ENCODE assay signal across 1 cellular context in genomic region chr2:216571909-216572513, GRCh38.
A peak's percentile ranks its signal among the peaks of the same experiment; 100 is the strongest.
TF ChIP-seq lines count a peak whose summit lies in the region.

No MANE protein-coding gene starts in this region.

TF ChIP-seq in HepG2, 621 proteins besides CTCF, POLR2A, EP300 and RAD21 (continued from another document and continues in another):
- TF ChIP-seq ZNF770 (CRISPR knock-in tag; IDR thresholded peaks at IDR 0.05) (no peak), STAT5B (CRISPR knock-in tag; IDR thresholded peaks at IDR 0.05) (no peak), ZNF335 (CRISPR knock-in tag; IDR thresholded peaks at IDR 0.05) (no peak), ARHGAP35 (CRISPR knock-in tag; IDR thresholded peaks at IDR 0.05; ENCODE audit: borderline replicate concordance) (no peak), MED8 (CRISPR knock-in tag; IDR thresholded peaks at IDR 0.05; ENCODE audit: insufficient replicate concordance) (no peak), RBAK (CRISPR knock-in tag; IDR thresholded peaks at IDR 0.05) (peak; percentile 70; the same call in 1 of the 2 replicates), ZBTB49 (CRISPR knock-in tag; IDR thresholded peaks at IDR 0.05; ENCODE audit: borderline replicate concordance) (no peak), ZBTB14 (CRISPR knock-in tag; IDR thresholded peaks at IDR 0.05) (no peak), CREBL2 (CRISPR knock-in tag; IDR thresholded peaks at IDR 0.05; ENCODE audit: borderline replicate concordance) (no peak), ONECUT2 (CRISPR knock-in tag; IDR thresholded peaks at IDR 0.05) (no peak), ZBED4 (CRISPR knock-in tag; IDR thresholded peaks at IDR 0.05; ENCODE audit: borderline replicate concordance) (no peak), YY1 (IDR thresholded peaks at IDR 0.05; ENCODE audit: insufficient read depth, insufficient replicate concordance, low read depth, low read length) (no peak), HNF1B (CRISPR knock-in tag; IDR thresholded peaks at IDR 0.05) (no peak), ZNF597 (CRISPR knock-in tag; IDR thresholded peaks at IDR 0.05) (no peak), ZNF891 (CRISPR knock-in tag; IDR thresholded peaks at IDR 0.05) (no peak), SSRP1 (CRISPR knock-in tag; IDR thresholded peaks at IDR 0.05) (no peak), ZSCAN29 (CRISPR knock-in tag; conservative IDR thresholded peaks at IDR 0.05) (no peak), NR1H2 (CRISPR knock-in tag; IDR thresholded peaks at IDR 0.05; ENCODE audit: borderline replicate concordance, low read depth) (no peak), HOXA9 (CRISPR knock-in tag; IDR thresholded peaks at IDR 0.05; ENCODE audit: borderline replicate concordance) (no peak), TRIM24 (CRISPR knock-in tag; IDR thresholded peaks at IDR 0.05) (no peak), ARNT (IDR thresholded peaks at IDR 0.05) (no peak), FUBP1 (CRISPR knock-in tag; IDR thresholded peaks at IDR 0.05; ENCODE audit: borderline replicate concordance) (no peak), MBNL3 (CRISPR knock-in tag; conservative IDR thresholded peaks at IDR 0.05) (no peak), ATF3 (CRISPR knock-in tag; IDR thresholded peaks at IDR 0.05) (peak; percentile 56), ZNF253 (CRISPR knock-in tag; IDR thresholded peaks at IDR 0.05; ENCODE audit: borderline replicate concordance) (no peak), NFRKB (IDR thresholded peaks at IDR 0.05) (no peak), ZNF136 (CRISPR knock-in tag; IDR thresholded peaks at IDR 0.05; ENCODE audit: low read depth) (no peak), ZNF577 (CRISPR knock-in tag; IDR thresholded peaks at IDR 0.05; ENCODE audit: borderline replicate concordance, low read depth) (no peak), IKZF4 (CRISPR knock-in tag; IDR thresholded peaks at IDR 0.05; ENCODE audit: borderline replicate concordance, low read depth, not compliant biosample characterization) (no peak), ZFP41 (CRISPR knock-in tag; IDR thresholded peaks at IDR 0.05; ENCODE audit: borderline replicate concordance) (no peak), CENPX (CRISPR knock-in tag; IDR thresholded peaks at IDR 0.05) (no peak), ZHX2 (IDR thresholded peaks at IDR 0.05; ENCODE audit: low read depth) (no peak), ZHX2 (CRISPR knock-in tag; IDR thresholded peaks at IDR 0.05; ENCODE audit: borderline replicate concordance) (no peak), ZNF644 (CRISPR knock-in tag; IDR thresholded peaks at IDR 0.05; ENCODE audit: low read depth) (no peak), ZNF343 (CRISPR knock-in tag; IDR thresholded peaks at IDR 0.05) (no peak), ZBTB43 (CRISPR knock-in tag; conservative IDR thresholded peaks at IDR 0.05) (no peak; the same call in 1 of the 2 replicates), ZMAT3 (CRISPR knock-in tag; conservative IDR thresholded peaks at IDR 0.05) (no peak)
